In genomic region chr16:12267491-12267890, GRCh38 we compare ENCODE assay signal across 16 cellular contexts.
A peak's percentile ranks its signal among the peaks of the same experiment; 100 is the strongest.
DNase-seq lines count a peak whose midpoint lies in the region; ATAC-seq, FAIRE-seq and TF ChIP-seq lines count a peak whose summit lies in the region.
"Had no signal": no experiment of that assay in that cellular context is flagged by ENCODE, and none has a peak within 500 bp of the region (broad histone marks: within the 10 kb centered on the region; RNA-seq: fewer than 3 reads in every experiment).

No MANE protein-coding gene starts in this region.

- no peak overlapping the region for H2AFZ ChIP-seq in HepG2 (ENCODE audit: low read length)

- TF ChIP-seq RAD21 in HepG2 (CRISPR knock-in tag; IDR thresholded peaks at IDR 0.05), result no peak

- in situ Hi-C loops in HepG2 (cut with HindIII; ENCODE audit: extremely low pct_ligation_motif_present, low pct_unique_long_range_greater_than_20kb), result no loop called here

- H3K9ac ChIP-seq in HepG2 (ENCODE audit: insufficient read depth, low read depth, low read length), result no peak overlapping the region
- H3K9ac ChIP-seq: BLaER1 had no signal

- H3K27ac ChIP-seq in HepG2 (ENCODE audit: extremely low read length, insufficient read depth, low read length) (no peak overlapping the region), right lobe of liver (no peak overlapping the region), upper lobe of right lung (no peak overlapping the region)
- H3K27ac ChIP-seq: BLaER1 had no signal

- DNase-seq in HepG2 (ENCODE audit: low spot score) (peak; percentile 61), right lobe of liver (no peak), amniotic epithelial cell (ENCODE audit: low read depth) (peak; percentile 62), nephron progenitor cell (peak; percentile 15), upper lobe of right lung (no peak), D721Med (ENCODE audit: insufficient read length, low spot score) (no peak)
- no peak for DNase-seq in activated naive CD4-positive, alpha-beta T cell treated with anti-CD3 and anti-CD28 coated beads, Interleukin-2, amount 50 U/mL, for 16 hours
- DNase-seq: 8988T; AML-193; CD8-positive, alpha-beta memory T cell; DMS 273 treated with DMSO at 0.1 percent for 48 hours; GOT3; H9 had no signal

- no peak for TF ChIP-seq POLR2A in HepG2 (IDR thresholded peaks at IDR 0.05; ENCODE audit: insufficient read depth in 1 of 2, low read depth in 2 of 2, low read length in 2 of 2)
- TF ChIP-seq POLR2A in right lobe of liver (IDR thresholded peaks at IDR 0.05), result no peak

- WGBS in HepG2 (ENCODE audit: low lambda C conversion rate), result 17% methylated on average over 7 of the region's 7 CpGs
- 83% methylated on average over 2 of the region's 7 CpGs for WGBS in right lobe of liver (ENCODE audit: insufficient coverage, low coverage, low lambda C conversion rate, missing lambda C conversion rate)

- peaks cover 5% of the 10 kb centered on the region for H3K4me1 Mint-ChIP-seq in nephron progenitor cell
- H3K4me1 Mint-ChIP-seq: H9 had no signal

- peaks cover 38% of the 10 kb centered on the region for H3K4me1 ChIP-seq in HepG2 (ENCODE audit: insufficient read depth, low read length)
- H3K4me1 ChIP-seq in right lobe of liver, result peaks cover 0 to 6% (median 2%) of the 10 kb centered on the region in 4 donors
- peaks cover 13% of the 10 kb centered on the region for H3K4me1 ChIP-seq in upper lobe of right lung

- 0 out of 2 replicates have a peak, but pooled peaks have one; percentile 10 for TF ChIP-seq CTCF in HepG2 (CRISPR knock-in tag; IDR thresholded peaks at IDR 0.05)
- TF ChIP-seq CTCF in right lobe of liver (IDR thresholded peaks at IDR 0.05), result no peak
- TF ChIP-seq CTCF in nephron progenitor cell (IDR thresholded peaks at IDR 0.05), result no peak
- TF ChIP-seq CTCF in upper lobe of right lung (IDR thresholded peaks at IDR 0.05), result no peak
- TF ChIP-seq CTCF in D721Med (IDR thresholded peaks at IDR 0.05; ENCODE audit: insufficient read depth, missing control alignments), result no peak

- POLR2A ChIA-PET in HepG2 (lab: Yijun Ruan, JAX), result interaction anchor here (1.1 kb wide), 1 partner anchor 17 kb away, joined by 3 read pairs; no protein-coding TSS in a partner anchor

- no peaks in the 10 kb centered on the region for H3K27me3 ChIP-seq in HepG2 (ENCODE audit: control insufficient read depth in 1 of 2, insufficient read depth in 2 of 2, low read length in 2 of 2)
- H3K27me3 ChIP-seq in right lobe of liver, result no peaks in the 10 kb centered on the region
- no peaks in the 10 kb centered on the region for H3K27me3 ChIP-seq in upper lobe of right lung
- H3K27me3 ChIP-seq: BLaER1 had no signal

- no peaks in the 10 kb centered on the region for H3K79me2 ChIP-seq in HepG2 (ENCODE audit: insufficient read depth, low read length)

- no peaks in the 10 kb centered on the region for H3K9me3 ChIP-seq in HepG2 (ENCODE audit: low read length)
- no peaks in the 10 kb centered on the region for H3K9me3 ChIP-seq in right lobe of liver
- H3K9me3 ChIP-seq in upper lobe of right lung, result no peaks in the 10 kb centered on the region
- H3K9me3 ChIP-seq: BLaER1 had no signal

- peaks cover 17% of the 10 kb centered on the region for H3K27me3 Mint-ChIP-seq in nephron progenitor cell (ENCODE audit: low read depth, poor library complexity)
- H3K27me3 Mint-ChIP-seq: CD8-positive, alpha-beta memory T cell had no signal

- H3K27ac Mint-ChIP-seq in nephron progenitor cell, result no peak overlapping the region
- H3K27ac Mint-ChIP-seq: CD8-positive, alpha-beta memory T cell; H9 had no signal

- H3K36me3 Mint-ChIP-seq in nephron progenitor cell (ENCODE audit: low read depth), result no peaks in the 10 kb centered on the region

- FAIRE-seq in HepG2 (lab: Jason Lieb, UNC) (peak; percentile 26), D721Med (lab: Jason Lieb, UNC) (no peak)
- FAIRE-seq: GM12891 had no signal

- H3K36me3 ChIP-seq in HepG2 (replicated peaks in 1 of 2; ENCODE audit: control insufficient read depth in 1 of 2, insufficient read depth in 2 of 2, low read length in 2 of 2) (no peaks in the 10 kb centered on the region), right lobe of liver (no peaks in the 10 kb centered on the region), upper lobe of right lung (no peaks in the 10 kb centered on the region)
- H3K36me3 ChIP-seq: BLaER1 had no signal

- H3K9me3 Mint-ChIP-seq in nephron progenitor cell, result no peaks in the 10 kb centered on the region
- H3K9me3 Mint-ChIP-seq: CD8-positive, alpha-beta memory T cell; H9 had no signal

- H3K4me3 Mint-ChIP-seq in nephron progenitor cell, result no peak overlapping the region
- H3K4me3 Mint-ChIP-seq: CD8-positive, alpha-beta memory T cell; H9 had no signal

- no peaks in the 10 kb centered on the region for H4K20me1 ChIP-seq in HepG2 (ENCODE audit: insufficient read depth, low read length)

- TF ChIP-seq EP300 in HepG2 (IDR thresholded peaks at IDR 0.05; ENCODE audit: low read depth in 2 of 2, low read length in 2 of 2) (no peak), HepG2 (CRISPR knock-in tag; IDR thresholded peaks at IDR 0.05; ENCODE audit: borderline replicate concordance) (0 out of 2 replicates have a peak, but pooled peaks have one; percentile 26)

- H3K4me2 ChIP-seq in HepG2 (ENCODE audit: low read depth, low read length), result peak overlapping the region; percentile 26; the same call in 1 of the 2 replicates
- H3K4me2 ChIP-seq: BLaER1 had no signal

- CTCF ChIA-PET in HepG2 (lab: Yijun Ruan, JAX; ENCODE audit: low intra/inter-chr PET ratio, low total read pairs), result no interaction called here

- peak; percentile 70 for ATAC-seq in HepG2
- no peak for ATAC-seq in right lobe of liver
- ATAC-seq in upper lobe of right lung, result peak; percentile 34
- ATAC-seq in GM21786 (IDR thresholded peaks at IDR 0.05; ENCODE audit: unreplicated experiment), result no peak

- H3K4me3 ChIP-seq in HepG2 (replicated peaks in 1 of 3; ENCODE audit: insufficient read depth in 1 of 3, low read depth in 2 of 3, low read length in 3 of 3) (no peak overlapping the region), right lobe of liver (no peak overlapping the region), upper lobe of right lung (no peak overlapping the region)
- H3K4me3 ChIP-seq: BLaER1 had no signal

- BruUV-seq in HepG2 (replicated peaks; lab: Mats Ljungman, UMichigan), result no TSS peak

- intact Hi-C loops in HepG2 (cut with micrococcal nuclease; ENCODE audit: unreplicated experiment) (no loop called here), right lobe of liver (cut with DNase I) (no loop called here), upper lobe of right lung (cut with DNase I) (no loop called here)

TF ChIP-seq in HepG2, 621 proteins besides CTCF, POLR2A, EP300 and RAD21 (continues in another document):
- TF ChIP-seq HMG20A (CRISPR knock-in tag; IDR thresholded peaks at IDR 0.05; ENCODE audit: borderline replicate concordance) (peak; percentile 50; the same call in 1 of the 2 replicates), ZNF879 (CRISPR knock-in tag; IDR thresholded peaks at IDR 0.05) (no peak), KLF12 (CRISPR knock-in tag; IDR thresholded peaks at IDR 0.05; ENCODE audit: borderline replicate concordance) (no peak), RELA (CRISPR knock-in tag; IDR thresholded peaks at IDR 0.05) (no peak), ZKSCAN8 (CRISPR knock-in tag; IDR thresholded peaks at IDR 0.05; ENCODE audit: borderline replicate concordance) (no peak), ZNF280D (CRISPR knock-in tag; IDR thresholded peaks at IDR 0.05) (no peak), CHD2 (IDR thresholded peaks at IDR 0.05; ENCODE audit: low read depth, low read length) (no peak), NCOA2 (CRISPR knock-in tag; IDR thresholded peaks at IDR 0.05) (peak; percentile 22; the same call in 1 of the 2 replicates)

Comparison
In these comparisons a context has a peak if more than half of its experiments do, and no peak if none do; other contexts are left out.
1. ATAC-seq: peak in HepG2 (single experiment) and upper lobe of right lung (single experiment); none in right lobe of liver (0 of 4) and GM21786 (single experiment).
2. DNase-seq: peak in HepG2 (single experiment), amniotic epithelial cell (single experiment) and nephron progenitor cell (single experiment); none in right lobe of liver (0 of 3), upper lobe of right lung (single experiment), activated naive CD4-positive, alpha-beta T cell treated with anti-CD3 and anti-CD28 coated beads, Interleukin-2, amount 50 U/mL, for 16 hours (single experiment) and D721Med (single experiment).